Comparison of ENCODE assay signal across 12 cellular contexts in the genomic region with DNA sequence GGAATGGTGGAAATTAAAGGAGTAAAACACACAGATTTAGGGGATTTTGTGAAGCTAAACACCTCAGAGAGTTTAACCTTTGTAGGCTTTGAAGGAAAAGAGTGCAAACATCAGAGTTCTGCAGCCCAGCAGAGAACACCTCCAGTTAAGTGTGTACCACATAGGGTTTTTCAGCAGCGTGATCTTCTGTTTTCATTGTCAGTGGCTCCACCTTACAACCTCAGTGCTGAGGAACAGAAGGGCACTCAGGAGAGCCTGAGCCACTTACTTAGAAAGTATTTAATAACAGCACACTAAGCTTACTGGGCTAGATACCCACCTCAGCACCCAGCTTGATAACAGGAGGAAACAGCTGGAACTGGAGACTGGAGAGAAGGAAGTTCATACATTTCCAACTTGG. TPM values are rescaled to one million over a fixed set of nuclear protein-coding genes. Genes with fewer than 3 reads are reported as not detected.
A peak's percentile ranks its signal among the peaks of the same experiment; 100 is the strongest.
DNase-seq lines count a peak whose midpoint lies in the region; ATAC-seq, FAIRE-seq and TF ChIP-seq lines count a peak whose summit lies in the region.
"Had no signal": no experiment of that assay in that cellular context is flagged by ENCODE, and none has a peak within 500 bp of the region (broad histone marks: within the 10 kb centered on the region; RNA-seq: fewer than 3 reads in every experiment).

No MANE protein-coding gene starts in this region.

- H3K4me2 ChIP-seq in SK-N-SH = peak overlapping the region; percentile 92
- H3K4me2 ChIP-seq in PC-3 (ENCODE audit: low read length) = peak overlapping the region; percentile 84

- TF ChIP-seq CTCF in SK-N-SH (IDR thresholded peaks at IDR 0.05) (no peak), PC-3 (conservative IDR thresholded peaks at IDR 0.05; ENCODE audit: low read depth, low read length) (no peak), heart left ventricle (IDR thresholded peaks at IDR 0.05) (no peak)

- BruUV-seq in PC-3 (replicated peaks; lab: Mats Ljungman, UMichigan) = no TSS peak

- CTCF ChIA-PET in SK-N-SH (lab: Yijun Ruan, JAX) (interaction anchor here (1.0 to 3.8 kb wide), 3 partner anchors 37 to 102 kb away, joined by 3 to 15 read pairs (median 6); no protein-coding TSS in a partner anchor), PC-3 (lab: Charles Lee) (interaction anchor here (1.1 kb wide), 1 partner anchor 37 kb away, joined by 4 read pairs; no protein-coding TSS in a partner anchor)

- intact Hi-C loops in PC-3 (cut with micrococcal nuclease) = loop anchor here (2.0 kb wide), 1 partner anchor 103 kb away; no protein-coding TSS in a partner anchor
- intact Hi-C loops in heart left ventricle (cut with DNase I) = loop anchor here in 3 of 10 donors (2.0 to 10.0 kb wide), 3 partner anchors 25 to 147 kb away; no protein-coding TSS in a partner anchor

- H3K27me3 ChIP-seq in SK-N-SH (ENCODE audit: insufficient read depth) (no peaks in the 10 kb centered on the region), PC-3 (ENCODE audit: low read length) (no peaks in the 10 kb centered on the region), small intestine (ENCODE audit: control insufficient read depth in 2 of 2, insufficient read depth in 2 of 2, low read length in 2 of 2) (no peaks in the 10 kb centered on the region), heart left ventricle (no peaks in the 10 kb centered on the region)

- H3K9me3 Mint-ChIP-seq in effector memory CD8-positive, alpha-beta T cell = no peaks in the 10 kb centered on the region

- peaks cover 39 to 42% of the 10 kb centered on the region in 2 donors for H3K4me1 Mint-ChIP-seq in effector memory CD8-positive, alpha-beta T cell (ENCODE audit: low read depth in 2 of 2)

- DNase-seq in SK-N-SH (no peak), PC-3 (no peak), small intestine (no peak), activated gamma-delta T cell treated with Interleukin-2 at 50 U/mL for 16 hours (no peak), RKO (ENCODE audit: low spot score) (no peak), heart left ventricle (no peak)
- no peak for DNase-seq in effector memory CD8-positive, alpha-beta T cell
- DNase-seq: foreskin melanocyte, mucosa of descending colon, NCI-H2081 treated with DMSO at 0.1 percent for 48 hours had no signal

- H3K27ac Mint-ChIP-seq in effector memory CD8-positive, alpha-beta T cell = peak overlapping the region; percentile 95 to 97

- H3K4me3 ChIP-seq in SK-N-SH (ENCODE audit: low read depth in 2 of 2, low read length in 1 of 2) (peak overlapping the region; percentile 96 to 99; a peak in 2 of 4 replicates), PC-3 (ENCODE audit: low read length) (peak overlapping the region; percentile 99), small intestine (ENCODE audit: low read depth in 1 of 2, low read length in 2 of 2) (no peak overlapping the region), heart left ventricle (peak overlapping the region in 1 of 12 donors; percentile 98)
- H3K4me3 ChIP-seq: mucosa of descending colon had no signal

- H3K4me3 Mint-ChIP-seq in effector memory CD8-positive, alpha-beta T cell = peak overlapping the region; percentile 94 to 100

- H3K27ac ChIP-seq in SK-N-SH (ENCODE audit: low read depth in 2 of 2, low read length in 1 of 2) = no peak overlapping the region
- no peak overlapping the region for H3K27ac ChIP-seq in PC-3 (ENCODE audit: low read length)
- peak overlapping the region; percentile 8 to 42 for H3K27ac ChIP-seq in small intestine (ENCODE audit: low read depth in 1 of 2, low read length in 1 of 2)
- H3K27ac ChIP-seq in heart left ventricle = peak overlapping the region in 2 of 12 donors; percentile 91 to 95

- H3K79me2 ChIP-seq in SK-N-SH (ENCODE audit: insufficient read depth) (peaks cover 72% of the 10 kb centered on the region), PC-3 (ENCODE audit: low read length) (peaks cover 64% of the 10 kb centered on the region)

- peaks cover 28% of the 10 kb centered on the region for H3K36me3 Mint-ChIP-seq in effector memory CD8-positive, alpha-beta T cell (ENCODE audit: insufficient read depth)

- 100% methylated on average over 1 of the region's 1 CpG for WGBS in SK-N-SH (ENCODE audit: low lambda C conversion rate)
- WGBS in small intestine, 3 donors = 55 to 71% (median 59%) methylated on average over 1 of the region's 1 CpG
- whole genome bisulfite sequencing in heart left ventricle, 4 donors = 82 to 94% (median 88%) methylated on average over 1 of the region's 1 CpG

- no peaks in the 10 kb centered on the region for H3K27me3 Mint-ChIP-seq in effector memory CD8-positive, alpha-beta T cell

- TF ChIP-seq EP300 in SK-N-SH (IDR thresholded peaks at IDR 0.05; ENCODE audit: borderline replicate concordance in 1 of 2, low read depth in 1 of 2, low read length in 1 of 2) = no peak

- no peak for TF ChIP-seq POLR2A in heart left ventricle (IDR thresholded peaks at IDR 0.05)

- H2AFZ ChIP-seq in SK-N-SH (ENCODE audit: low read depth) = no peak overlapping the region
- no peak overlapping the region for H2AFZ ChIP-seq in PC-3 (ENCODE audit: low read length)

- no peaks in the 10 kb centered on the region for H3K9me3 ChIP-seq in SK-N-SH
- H3K9me3 ChIP-seq in PC-3 (ENCODE audit: low read length) = no peaks in the 10 kb centered on the region
- no peaks in the 10 kb centered on the region for H3K9me3 ChIP-seq in small intestine (ENCODE audit: control insufficient read depth, low read depth)
- H3K9me3 ChIP-seq in heart left ventricle = peaks cover 0 to 9% (median 0%) of the 10 kb centered on the region in 12 donors
- H3K9me3 ChIP-seq: mucosa of descending colon had no signal

- TF ChIP-seq RAD21 in SK-N-SH (IDR thresholded peaks at IDR 0.05; ENCODE audit: low read length) = no peak

- H3F3A ChIP-seq in SK-N-SH (replicated peaks; ENCODE audit: insufficient read depth) (peaks cover 4% of the 10 kb centered on the region), PC-3 (ENCODE audit: low read length, unreplicated experiment) (no peaks in the 10 kb centered on the region)

- POLR2A ChIA-PET in SK-N-SH (lab: Yijun Ruan, JAX) = no interaction called here
- POLR2A ChIA-PET in PC-3 (lab: Charles Lee; ENCODE audit: unreplicated experiment) = no interaction called here

- peaks cover 8 to 18% of the 10 kb centered on the region in 2 experiments; a peak in 3 of 4 replicates for H3K4me1 ChIP-seq in SK-N-SH (ENCODE audit: control insufficient read depth in 1 of 2, insufficient read depth in 2 of 2, low read depth in 1 of 2, low read length in 1 of 2)
- peaks cover 22% of the 10 kb centered on the region for H3K4me1 ChIP-seq in PC-3 (ENCODE audit: insufficient read depth, low read length)
- peaks cover 8 to 9% of the 10 kb centered on the region in 2 donors for H3K4me1 ChIP-seq in small intestine (ENCODE audit: control insufficient read depth in 2 of 2, insufficient read depth in 1 of 2, low read depth in 1 of 2, low read length in 1 of 2)
- H3K4me1 ChIP-seq in heart left ventricle = peaks cover 3 to 45% (median 28%) of the 10 kb centered on the region in 12 donors

- H3K9me2 ChIP-seq in SK-N-SH (no peaks in the 10 kb centered on the region), PC-3 (replicated peaks; ENCODE audit: low read length) (no peaks in the 10 kb centered on the region)

- H4K20me1 ChIP-seq in SK-N-SH (ENCODE audit: insufficient read depth) (peaks cover 22% of the 10 kb centered on the region), PC-3 (ENCODE audit: low read length) (peaks cover 18% of the 10 kb centered on the region)

- no peak for FAIRE-seq in small intestine (lab: Jason Lieb, UNC)
- FAIRE-seq: urothelium cell line had no signal

- H3K9ac ChIP-seq in SK-N-SH = no peak overlapping the region
- no peak overlapping the region for H3K9ac ChIP-seq in PC-3 (ENCODE audit: low read length)

- no peak for ATAC-seq in SK-N-SH treated with all-trans-retinoic acid at 6 μM for 48 hours
- no peak for ATAC-seq in PC-3
- no peak for ATAC-seq in effector memory CD8-positive, alpha-beta T cell (replicated peaks)
- ATAC-seq in heart left ventricle = no peak
- ATAC-seq: mucosa of descending colon had no signal

- H3K36me3 ChIP-seq in SK-N-SH (replicated peaks in 1 of 2; ENCODE audit: control insufficient read depth in 1 of 2, insufficient read depth in 2 of 2, low read length in 1 of 2) = peaks cover 0 to 24% of the 10 kb centered on the region in 2 experiments
- H3K36me3 ChIP-seq in PC-3 (ENCODE audit: low read depth, low read length) = peaks cover 9% of the 10 kb centered on the region
- peaks cover 0 to 2% of the 10 kb centered on the region in 2 donors for H3K36me3 ChIP-seq in small intestine (ENCODE audit: control insufficient read depth in 2 of 2, insufficient read depth in 2 of 2, low read length in 2 of 2)
- peaks cover 0 to 12% (median 0%) of the 10 kb centered on the region in 9 donors for H3K36me3 ChIP-seq in heart left ventricle

TF ChIP-seq in SK-N-SH, 30 proteins besides CTCF, POLR2A, EP300 and RAD21 (continues in another document):
- TF ChIP-seq, protein P1, sequence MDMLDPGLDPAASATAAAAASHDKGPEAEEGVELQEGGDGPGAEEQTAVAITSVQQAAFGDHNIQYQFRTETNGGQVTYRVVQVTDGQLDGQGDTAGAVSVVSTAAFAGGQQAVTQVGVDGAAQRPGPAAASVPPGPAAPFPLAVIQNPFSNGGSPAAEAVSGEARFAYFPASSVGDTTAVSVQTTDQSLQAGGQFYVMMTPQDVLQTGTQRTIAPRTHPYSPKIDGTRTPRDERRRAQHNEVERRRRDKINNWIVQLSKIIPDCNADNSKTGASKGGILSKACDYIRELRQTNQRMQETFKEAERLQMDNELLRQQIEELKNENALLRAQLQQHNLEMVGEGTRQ (IDR thresholded peaks at IDR 0.05; ENCODE audit: borderline replicate concordance, low read depth, low read length) = no peak
- no peak for TF ChIP-seq FOXM1 (IDR thresholded peaks at IDR 0.05; ENCODE audit: low read depth)
- TF ChIP-seq SMC3 (IDR thresholded peaks at IDR 0.05; ENCODE audit: low read depth, low read length) = no peak
- TF ChIP-seq TCF12 (IDR thresholded peaks at IDR 0.05) = no peak

TF ChIP-seq in SK-N-SH treated with all-trans-retinoic acid at 6 μM for 48 hours, 23 proteins besides CTCF, POLR2A, EP300 and RAD21 (continues in another document):
- TF ChIP-seq GLIS3 (CRISPR knock-in tag; IDR thresholded peaks at IDR 0.05) = no peak
- no peak for TF ChIP-seq ZNF8 (CRISPR knock-in tag; IDR thresholded peaks at IDR 0.05)
- TF ChIP-seq ZNF565 (CRISPR knock-in tag; conservative IDR thresholded peaks at IDR 0.05; ENCODE audit: low read depth) = no peak
- no peak for TF ChIP-seq TOX (CRISPR knock-in tag; IDR thresholded peaks at IDR 0.05; ENCODE audit: borderline replicate concordance)

RNA-seq across cellular contexts. Expression of a gene that starts 2.0 kb away (rescaled TPM):
- polyA plus RNA-seq in SK-N-SH (2012; rRNA removed) (7.7 and 11.4 TPM in 2 replicates), small intestine (1 to 10 TPM; 7.4 to 10.0 (median 7.5) TPM), heart left ventricle (10 to 100 TPM; 20.6 to 29.1 TPM)
- polyA plus RNA-seq in SK-N-SH (2012; cell fraction: cytosol; rRNA removed) = 8.5 and 11.5 TPM in 2 replicates
- 11.7 and 34.5 TPM in 2 replicates for polyA plus RNA-seq in SK-N-SH (2012; cell fraction: nucleus; rRNA removed)
- total RNA-seq in PC-3 (2014; rRNA removed) (17.4 and 24.3 TPM in 2 replicates), heart left ventricle (10 to 100 TPM; 37.2 to 74.1 (median 65.6) TPM)

Comparison
In these comparisons a context has a peak if more than half of its experiments do, and no peak if none do; other contexts are left out.
1. H3K27ac ChIP-seq: peak in small intestine (2 of 2); none in SK-N-SH (0 of 2) and PC-3 (single experiment).
2. H3K4me3 ChIP-seq: peak in SK-N-SH (2 of 2) and PC-3 (single experiment); none in small intestine (0 of 2).